ENCODE assay signal across 8 cellular contexts in the genomic region with DNA sequence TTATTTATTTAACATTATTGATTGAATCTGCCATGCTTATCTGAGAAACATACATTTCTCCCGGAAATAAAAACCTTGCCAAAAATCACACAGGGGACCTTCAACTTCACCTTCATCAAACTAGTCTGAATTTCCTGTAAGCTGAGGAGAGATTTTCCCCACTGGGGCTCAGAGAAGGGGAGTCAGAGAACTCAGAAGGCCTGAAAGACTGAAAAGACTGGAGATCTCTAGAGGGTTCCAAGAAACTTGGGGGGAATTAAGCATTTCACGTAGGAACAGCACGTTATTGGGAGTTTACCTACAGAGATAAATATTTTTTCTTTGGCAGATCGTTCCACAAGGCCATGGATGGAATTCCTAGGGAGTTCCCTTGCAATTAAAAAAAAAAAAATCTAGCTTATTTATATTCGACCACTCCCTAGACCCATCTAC. TPM values are rescaled to one million over a fixed set of nuclear protein-coding genes. Genes with fewer than 3 reads are reported as not detected.
A peak's percentile ranks its signal among the peaks of the same experiment; 100 is the strongest.
DNase-seq lines count a peak whose midpoint lies in the region; ATAC-seq and TF ChIP-seq lines count a peak whose summit lies in the region.

No MANE protein-coding gene starts in this region.

- peak overlapping the region; percentile 99 for H3K9ac ChIP-seq in PC-3 (ENCODE audit: low read length)
- H3K9ac ChIP-seq in parathyroid adenoma, result no peak overlapping the region

- no peaks in the 10 kb centered on the region for H3K9me2 ChIP-seq in PC-3 (replicated peaks; ENCODE audit: low read length)

- DNase-seq in GM13976 (ENCODE audit: low spot score) (peak; percentile 29), PC-3 (no peak), epithelial cell of prostate (ENCODE audit: low read depth, low spot score) (no peak), hypothalamus (lab: John Stamatoyannopoulos, UW) (no peak), SW480 (ENCODE audit: low spot score) (no peak)

- H2AFZ ChIP-seq in PC-3 (ENCODE audit: low read length), result peak overlapping the region; percentile 69
- peak overlapping the region; percentile 99 for H2AFZ ChIP-seq in parathyroid adenoma

- POLR2A ChIA-PET in PC-3 (lab: Charles Lee; ENCODE audit: unreplicated experiment), result interaction anchor here (0.6 kb wide), 1 partner anchor 18 kb away, joined by 3 read pairs; no protein-coding TSS in a partner anchor

- BruUV-seq in PC-3 (replicated peaks; lab: Mats Ljungman, UMichigan), result TSS peak; percentile 97

- in situ Hi-C loops in GM13976 (cut with MboI; ENCODE audit: low sequenced_read_pairs, unreplicated experiment), result no loop called here

- H3K27me3 ChIP-seq in PC-3 (ENCODE audit: low read length) (no peaks in the 10 kb centered on the region), parathyroid adenoma (ENCODE audit: control insufficient read depth, insufficient read depth, low read length) (no peaks in the 10 kb centered on the region)

- H3K79me2 ChIP-seq in PC-3 (ENCODE audit: low read length) (peaks cover 51% of the 10 kb centered on the region), parathyroid adenoma (peaks cover 8% of the 10 kb centered on the region)

- H4K20me1 ChIP-seq in PC-3 (ENCODE audit: low read length), result peaks cover 20% of the 10 kb centered on the region

- CTCF ChIA-PET in PC-3 (lab: Charles Lee), result no interaction called here

- H3K4me1 ChIP-seq in PC-3 (ENCODE audit: insufficient read depth, low read length) (peaks cover 22% of the 10 kb centered on the region), parathyroid adenoma (peaks cover 7% of the 10 kb centered on the region)

- H3K27ac ChIP-seq in PC-3 (ENCODE audit: low read length), result peak overlapping the region; percentile 62
- H3K27ac ChIP-seq in epithelial cell of prostate, result peak overlapping the region; percentile 73
- H3K27ac ChIP-seq in parathyroid adenoma, result peak overlapping the region; percentile 85

- H3K4me3 ChIP-seq in PC-3 (ENCODE audit: low read length) (peak overlapping the region; percentile 93), parathyroid adenoma (ENCODE audit: low read depth, low read length) (peak overlapping the region; percentile 94)

- TF ChIP-seq CTCF in GM13976 (IDR thresholded peaks at IDR 0.05; ENCODE audit: borderline replicate concordance, control extremely low read depth, extremely low read depth, insufficient read depth, missing control alignments) (no peak), PC-3 (conservative IDR thresholded peaks at IDR 0.05; ENCODE audit: low read depth, low read length) (no peak), parathyroid adenoma (IDR thresholded peaks at IDR 0.05) (no peak)

- H3K4me2 ChIP-seq in PC-3 (ENCODE audit: low read length) (peak overlapping the region; percentile 91), parathyroid adenoma (ENCODE audit: low read length) (peak overlapping the region; percentile 99)

- intact Hi-C loops in PC-3 (cut with micrococcal nuclease), result loop anchor here (1.0 to 5.0 kb wide), 2 partner anchors 62 to 105 kb away; no protein-coding TSS in a partner anchor

- ATAC-seq in PC-3, result no peak
- no peak for ATAC-seq in HG02885 (IDR thresholded peaks at IDR 0.05; ENCODE audit: poor library complexity, unreplicated experiment)
- ATAC-seq in HG02973 (IDR thresholded peaks at IDR 0.05; ENCODE audit: unreplicated experiment), result no peak

- H3K9me3 ChIP-seq in PC-3 (ENCODE audit: low read length), result no peaks in the 10 kb centered on the region
- no peaks in the 10 kb centered on the region for H3K9me3 ChIP-seq in parathyroid adenoma (ENCODE audit: control insufficient read depth, low read length)

- H3K36me3 ChIP-seq in PC-3 (ENCODE audit: low read depth, low read length) (peaks cover 23% of the 10 kb centered on the region), parathyroid adenoma (ENCODE audit: control insufficient read depth, insufficient read depth, low read length) (no peaks in the 10 kb centered on the region)

- no peaks in the 10 kb centered on the region for H3F3A ChIP-seq in PC-3 (ENCODE audit: low read length, unreplicated experiment)

RNA-seq across cellular contexts. Expression of a gene that starts 0.5 kb away (rescaled TPM):
- total RNA-seq in PC-3 (2014; rRNA removed), result 80.5 and 96.9 TPM in 2 replicates
